ENCODE assay signal across 2 cellular contexts in genomic region chr14:98242903-98243302, GRCh38.
TF ChIP-seq lines count a peak whose summit lies in the region.

No MANE protein-coding gene starts in this region.

TF ChIP-seq in HepG2, 621 proteins besides CTCF, POLR2A, EP300 and RAD21:
- TF ChIP-seq PREB (CRISPR knock-in tag; IDR thresholded peaks at IDR 0.05) (no peak), ZUFSP (CRISPR knock-in tag; IDR thresholded peaks at IDR 0.05; ENCODE audit: borderline replicate concordance) (no peak), ZNF24 (IDR thresholded peaks at IDR 0.05) (no peak), RBAK (CRISPR knock-in tag; IDR thresholded peaks at IDR 0.05) (no peak), PCBP1 (IDR thresholded peaks at IDR 0.05; ENCODE audit: borderline replicate concordance, low read depth, low read length) (no peak), ATF7-NPFF (CRISPR knock-in tag; IDR thresholded peaks at IDR 0.05; ENCODE audit: low read depth) (no peak), MNT (IDR thresholded peaks at IDR 0.05) (peak; percentile 86)

TF ChIP-seq in H1, 55 proteins besides CTCF, POLR2A, EP300 and RAD21:
- no peak for TF ChIP-seq ATF2 (IDR thresholded peaks at IDR 0.05; ENCODE audit: low read length)
- no peak for TF ChIP-seq GTF2F1 (IDR thresholded peaks at IDR 0.05; ENCODE audit: borderline replicate concordance, low read depth, low read length)
- TF ChIP-seq KDM1A (IDR thresholded peaks at IDR 0.05; ENCODE audit: borderline replicate concordance, low read length): no peak
- TF ChIP-seq EZH2 (IDR thresholded peaks at IDR 0.05; ENCODE audit: low read depth, low read length, severe bottlenecking): no peak
- TF ChIP-seq CBX8 (IDR thresholded peaks at IDR 0.05; ENCODE audit: borderline replicate concordance, low read depth, low read length): no peak
- no peak for TF ChIP-seq NANOG (IDR thresholded peaks at IDR 0.05; ENCODE audit: insufficient read depth, low read depth, low read length, poor library complexity, severe bottlenecking)
- TF ChIP-seq TCF12 (IDR thresholded peaks at IDR 0.05; ENCODE audit: low read depth, low read length): no peak
- TF ChIP-seq BRCA1 (IDR thresholded peaks at IDR 0.05; ENCODE audit: low read depth, low read length): no peak
- no peak for TF ChIP-seq MAX (IDR thresholded peaks at IDR 0.05)
- TF ChIP-seq GABPA (IDR thresholded peaks at IDR 0.05; ENCODE audit: borderline replicate concordance, insufficient read depth, low read length): no peak
- no peak for TF ChIP-seq FOSL1 (IDR thresholded peaks at IDR 0.05; ENCODE audit: insufficient read depth, low read depth, low read length)
- TF ChIP-seq NRF1 (IDR thresholded peaks at IDR 0.05; ENCODE audit: low read depth, low read length): no peak
- no peak for TF ChIP-seq SUZ12 (IDR thresholded peaks at IDR 0.05; ENCODE audit: low read length)
- no peak for TF ChIP-seq SRF (IDR thresholded peaks at IDR 0.05; ENCODE audit: low read depth, low read length)
- no peak for TF ChIP-seq TAF1 (IDR thresholded peaks at IDR 0.05; ENCODE audit: low read depth, low read length)
- no peak for TF ChIP-seq SIN3A (conservative IDR thresholded peaks at IDR 0.05 in 1 of 2, IDR thresholded peaks at IDR 0.05 in 1 of 2; ENCODE audit: low read depth in 1 of 2, low read length in 2 of 2)
- no peak for TF ChIP-seq SIX5 (IDR thresholded peaks at IDR 0.05; ENCODE audit: low read depth, low read length)
- TF ChIP-seq TEAD4 (IDR thresholded peaks at IDR 0.05; ENCODE audit: low read depth, low read length): no peak
- TF ChIP-seq PHF8 (conservative IDR thresholded peaks at IDR 0.05; ENCODE audit: low read depth, low read length): no peak
- TF ChIP-seq RXRA (IDR thresholded peaks at IDR 0.05; ENCODE audit: insufficient read depth, low read depth, low read length): no peak
